16 cellular contexts compared by ENCODE assay signal in the genomic region with DNA sequence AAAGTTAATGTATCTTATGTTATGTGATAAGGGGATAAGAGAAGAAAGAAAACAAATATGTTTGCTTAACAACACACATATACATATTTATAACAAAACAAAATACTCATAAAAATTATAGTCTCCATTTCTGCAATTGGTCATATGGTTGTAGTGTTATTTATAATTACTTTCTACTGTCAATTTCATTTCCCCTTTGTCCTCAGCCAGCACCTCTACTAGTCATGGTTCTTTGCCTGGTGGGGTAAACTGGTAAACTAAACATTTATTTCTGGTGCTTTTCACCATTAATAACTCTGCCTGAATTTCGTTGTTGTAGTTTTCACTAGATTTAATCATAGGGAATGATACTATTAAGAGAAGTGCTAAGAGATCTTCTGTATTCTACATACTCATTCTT.
"Had no signal": no experiment of that assay in that cellular context is flagged by ENCODE, and none has a peak within 500 bp of the region (broad histone marks: within the 10 kb centered on the region; RNA-seq: fewer than 3 reads in every experiment).

No MANE protein-coding gene starts in this region.

- ATAC-seq: effector memory CD8-positive, alpha-beta T cell; gastrocnemius medialis; left cardiac atrium; lower lobe of right lung; natural killer cell; sciatic nerve; stimulated activated naive B cell treated with anti-CD40 and anti-IgM and Interleukin-4, amounts not matched to agents 10 μg/mL and 1 μg/mL and 100 μg/mL, for 72 hours; stimulated activated naive CD8-positive, alpha-beta T cell treated with anti-CD3 and anti-CD28 coated beads, Interleukin-15, amount 100 ng/mL, for 72 hours; upper lobe of right lung had no signal

- DNase-seq: effector memory CD8-positive, alpha-beta T cell; gastrocnemius medialis; left cardiac atrium; left ventricle myocardium inferior; lower lobe of right lung; natural killer cell; posterior cingulate gyrus; spleen; stimulated activated CD4-positive, alpha-beta T cell treated with anti-CD3 and anti-CD28 coated beads, Interleukin-15, amount 100 ng/mL, for 24 hours; stimulated activated CD4-positive, alpha-beta T cell treated with anti-CD3 and anti-CD28 coated beads, Interleukin-1b, Interleukin-23, amount 100 ng/mL, for 48 hours; stimulated activated CD4-positive, alpha-beta T cell treated with anti-CD3 and anti-CD28 coated beads, Interleukin-4, amount 100 ng/mL, for 4 hours; stimulated activated naive B cell treated with anti-CD40 and anti-IgM and Interleukin-4, amounts not matched to agents 10 μg/mL and 1 μg/mL and 100 μg/mL, for 72 hours; stimulated activated naive CD8-positive, alpha-beta T cell treated with anti-CD3 and anti-CD28 coated beads, Interleukin-15, amount 100 ng/mL, for 72 hours; testis; upper lobe of right lung had no signal
